ENCODE assay signal across 14 cellular contexts in the genomic region with DNA sequence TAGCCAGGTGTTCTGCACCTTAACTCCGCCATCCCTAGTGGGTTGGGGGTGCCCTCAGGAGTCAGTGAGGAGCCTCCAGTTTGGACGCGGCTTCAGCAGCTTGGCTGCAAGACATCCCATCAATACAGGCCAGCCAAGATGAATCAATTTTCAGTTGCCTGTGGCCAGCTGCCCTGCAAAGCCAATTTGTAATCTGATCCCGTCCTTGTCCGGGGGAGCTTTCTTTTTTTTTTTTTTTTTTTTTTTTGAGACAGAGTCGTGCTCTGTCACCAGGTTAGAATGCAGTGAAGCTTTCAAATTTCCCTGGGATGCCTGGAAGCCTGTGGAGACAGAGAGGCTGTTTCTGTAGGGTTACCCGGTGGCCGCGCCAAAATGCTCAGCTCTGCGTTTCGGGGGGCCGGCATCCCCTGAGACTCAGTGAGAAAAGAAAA.
DNase-seq lines count a peak whose midpoint lies in the region; ATAC-seq and TF ChIP-seq lines count a peak whose summit lies in the region.
"Had no signal": no experiment of that assay in that cellular context is flagged by ENCODE, and none has a peak within 500 bp of the region (broad histone marks: within the 10 kb centered on the region; RNA-seq: fewer than 3 reads in every experiment).

No MANE protein-coding gene starts in this region.

- DNase-seq in GM03348 (ENCODE audit: low spot score): peak; percentile 48
- DNase-seq in NCI-H2171 treated with DMSO at 0.1 percent for 48 hours (lab: John Stamatoyannopoulos, UW): peak; percentile 41
- no peak for DNase-seq in chondrocyte (ENCODE audit: low spot score)
- no peak for DNase-seq in cerebellar cortex (ENCODE audit: low spot score)
- DNase-seq in GM13977 (ENCODE audit: low spot score): no peak
- DNase-seq in central memory CD4-positive, alpha-beta T cell: no peak
- DNase-seq: activated CD8-positive, alpha-beta T cell treated with anti-CD3 and anti-CD28 coated beads for 36 hours; activated naive CD8-positive, alpha-beta T cell treated with anti-CD3 and anti-CD28 coated beads for 36 hours; DMS153; NCI-H187; uterus had no signal

- H3K9me3 ChIP-seq in neural cell (ENCODE audit: low read length): no peaks in the 10 kb centered on the region
- H3K9me3 ChIP-seq: uterus had no signal

- TF ChIP-seq EP300 in neural cell (conservative IDR thresholded peaks at IDR 0.05; ENCODE audit: poor library complexity, severe bottlenecking): no peak

- H3K27ac ChIP-seq in neural cell (ENCODE audit: low read length): no peak overlapping the region
- H3K27ac ChIP-seq: SK-N-MC, uterus had no signal

- H3K9ac ChIP-seq in neural cell (ENCODE audit: low read length): peak overlapping the region; percentile 23

- no peaks in the 10 kb centered on the region for H3K9me2 ChIP-seq in neural cell (ENCODE audit: insufficient read depth, low read length)

- no peaks in the 10 kb centered on the region for H3K9me3 Mint-ChIP-seq in chondrocyte (ENCODE audit: low read depth)
- H3K9me3 Mint-ChIP-seq: activated CD8-positive, alpha-beta T cell treated with anti-CD3 and anti-CD28 coated beads for 36 hours; activated naive CD8-positive, alpha-beta T cell treated with anti-CD3 and anti-CD28 coated beads for 36 hours had no signal

- H3K27ac Mint-ChIP-seq in chondrocyte (ENCODE audit: unreplicated experiment): peak overlapping the region; percentile 55
- H3K27ac Mint-ChIP-seq: activated CD8-positive, alpha-beta T cell treated with anti-CD3 and anti-CD28 coated beads for 36 hours; activated naive CD8-positive, alpha-beta T cell treated with anti-CD3 and anti-CD28 coated beads for 36 hours had no signal

- TF ChIP-seq CTCF in chondrocyte (IDR thresholded peaks at IDR 0.05) (no peak), neural cell (IDR thresholded peaks at IDR 0.05; ENCODE audit: poor library complexity, severe bottlenecking) (no peak), GM13977 (IDR thresholded peaks at IDR 0.05; ENCODE audit: extremely low read depth, insufficient read depth, missing control alignments) (no peak)

- peaks cover 6% of the 10 kb centered on the region for H3K27me3 Mint-ChIP-seq in chondrocyte (ENCODE audit: low read depth)

- in situ Hi-C loops in GM13977 (cut with MboI; ENCODE audit: low pct_unique_long_range_greater_than_20kb, low sequenced_read_pairs, unreplicated experiment): no loop called here

- H3K4me3 ChIP-seq in neural cell (ENCODE audit: low read length): no peak overlapping the region
- H3K4me3 ChIP-seq: SK-N-MC, uterus had no signal

- no peaks in the 10 kb centered on the region for H3F3A ChIP-seq in neural cell (ENCODE audit: insufficient read depth, low read length, poor library complexity, severe bottlenecking)

- no peaks in the 10 kb centered on the region for H3K27me3 ChIP-seq in neural cell (ENCODE audit: insufficient read depth, low read depth, low read length)
- H3K27me3 ChIP-seq: uterus had no signal

- TF ChIP-seq RAD21 in neural cell (conservative IDR thresholded peaks at IDR 0.05): no peak

- peak overlapping the region; percentile 33 for H3K4me3 Mint-ChIP-seq in chondrocyte (ENCODE audit: unreplicated experiment)
- H3K4me3 Mint-ChIP-seq: activated CD8-positive, alpha-beta T cell treated with anti-CD3 and anti-CD28 coated beads for 36 hours; activated naive CD8-positive, alpha-beta T cell treated with anti-CD3 and anti-CD28 coated beads for 36 hours had no signal

- no peaks in the 10 kb centered on the region for H3K79me2 ChIP-seq in neural cell (replicated peaks; ENCODE audit: insufficient read depth, low read length)

- H3K36me3 ChIP-seq in neural cell (ENCODE audit: insufficient read depth, low read length): no peaks in the 10 kb centered on the region
- H3K36me3 ChIP-seq: uterus had no signal

- no peaks in the 10 kb centered on the region for H3K36me3 Mint-ChIP-seq in chondrocyte (ENCODE audit: low read depth)
- H3K36me3 Mint-ChIP-seq: activated naive CD8-positive, alpha-beta T cell treated with anti-CD3 and anti-CD28 coated beads for 36 hours had no signal

- no peak overlapping the region for H2AFZ ChIP-seq in neural cell (ENCODE audit: low read depth, low read length)

- H3K4me2 ChIP-seq in neural cell (ENCODE audit: low read length): no peak overlapping the region

- no peaks in the 10 kb centered on the region for H4K20me1 ChIP-seq in neural cell (ENCODE audit: insufficient read depth)

- peaks cover 8% of the 10 kb centered on the region for H3K4me1 Mint-ChIP-seq in chondrocyte (ENCODE audit: low read depth)
- H3K4me1 Mint-ChIP-seq: activated naive CD8-positive, alpha-beta T cell treated with anti-CD3 and anti-CD28 coated beads for 36 hours had no signal

- no peak for ATAC-seq in HG02885 (IDR thresholded peaks at IDR 0.05; ENCODE audit: poor library complexity, unreplicated experiment)
- ATAC-seq: activated CD8-positive, alpha-beta T cell treated with anti-CD3 and anti-CD28 coated beads for 36 hours had no signal

TF ChIP-seq in neural cell, 6 proteins besides CTCF, POLR2A, EP300 and RAD21:
- TF ChIP-seq, protein P1, sequence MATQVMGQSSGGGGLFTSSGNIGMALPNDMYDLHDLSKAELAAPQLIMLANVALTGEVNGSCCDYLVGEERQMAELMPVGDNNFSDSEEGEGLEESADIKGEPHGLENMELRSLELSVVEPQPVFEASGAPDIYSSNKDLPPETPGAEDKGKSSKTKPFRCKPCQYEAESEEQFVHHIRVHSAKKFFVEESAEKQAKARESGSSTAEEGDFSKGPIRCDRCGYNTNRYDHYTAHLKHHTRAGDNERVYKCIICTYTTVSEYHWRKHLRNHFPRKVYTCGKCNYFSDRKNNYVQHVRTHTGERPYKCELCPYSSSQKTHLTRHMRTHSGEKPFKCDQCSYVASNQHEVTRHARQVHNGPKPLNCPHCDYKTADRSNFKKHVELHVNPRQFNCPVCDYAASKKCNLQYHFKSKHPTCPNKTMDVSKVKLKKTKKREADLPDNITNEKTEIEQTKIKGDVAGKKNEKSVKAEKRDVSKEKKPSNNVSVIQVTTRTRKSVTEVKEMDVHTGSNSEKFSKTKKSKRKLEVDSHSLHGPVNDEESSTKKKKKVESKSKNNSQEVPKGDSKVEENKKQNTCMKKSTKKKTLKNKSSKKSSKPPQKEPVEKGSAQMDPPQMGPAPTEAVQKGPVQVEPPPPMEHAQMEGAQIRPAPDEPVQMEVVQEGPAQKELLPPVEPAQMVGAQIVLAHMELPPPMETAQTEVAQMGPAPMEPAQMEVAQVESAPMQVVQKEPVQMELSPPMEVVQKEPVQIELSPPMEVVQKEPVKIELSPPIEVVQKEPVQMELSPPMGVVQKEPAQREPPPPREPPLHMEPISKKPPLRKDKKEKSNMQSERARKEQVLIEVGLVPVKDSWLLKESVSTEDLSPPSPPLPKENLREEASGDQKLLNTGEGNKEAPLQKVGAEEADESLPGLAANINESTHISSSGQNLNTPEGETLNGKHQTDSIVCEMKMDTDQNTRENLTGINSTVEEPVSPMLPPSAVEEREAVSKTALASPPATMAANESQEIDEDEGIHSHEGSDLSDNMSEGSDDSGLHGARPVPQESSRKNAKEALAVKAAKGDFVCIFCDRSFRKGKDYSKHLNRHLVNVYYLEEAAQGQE (IDR thresholded peaks at IDR 0.05; ENCODE audit: borderline replicate concordance): no peak
- no peak for TF ChIP-seq TAF1 (IDR thresholded peaks at IDR 0.05; ENCODE audit: low read depth)
- no peak for TF ChIP-seq POLR2AphosphoS5 (IDR thresholded peaks at IDR 0.05)
- no peak for TF ChIP-seq EZH2 (IDR thresholded peaks at IDR 0.05; ENCODE audit: borderline replicate concordance, insufficient read depth, low read length, poor library complexity, severe bottlenecking)
- no peak for TF ChIP-seq MXI1 (conservative IDR thresholded peaks at IDR 0.05; ENCODE audit: poor library complexity, severe bottlenecking)
- TF ChIP-seq SMC3 (conservative IDR thresholded peaks at IDR 0.05; ENCODE audit: poor library complexity): no peak

Comparison
In these comparisons a context has a peak if more than half of its experiments do, and no peak if none do; other contexts are left out.
1. DNase-seq: peak in GM03348 (single experiment) and NCI-H2171 treated with DMSO at 0.1 percent for 48 hours (single experiment); none in chondrocyte (single experiment), cerebellar cortex (single experiment), GM13977 (single experiment) and central memory CD4-positive, alpha-beta T cell (single experiment).